ENCODE assay signal across 8 cellular contexts in genomic region chr17:6651483-6652452, GRCh38. TPM values are rescaled to one million over a fixed set of nuclear protein-coding genes. Genes with fewer than 3 reads are reported as not detected.
DNase-seq lines count a peak whose midpoint lies in the region; ATAC-seq, FAIRE-seq and TF ChIP-seq lines count a peak whose summit lies in the region.

Gene C17orf100 (plus strand): TSS chr17:6651762. CDS start chr17:6651914, 152 bp downstream.
Gene MED31 (minus strand): TSS chr17:6651605. CDS start chr17:6651528, 77 bp downstream.

- H3K4me3 ChIP-seq in right atrium auricular region (peak within 1 kb of the TSS; percentile 80 to 85), psoas muscle (peak within 1 kb of the TSS; percentile 84)

- intact Hi-C loops in psoas muscle (cut with DNase I): loop anchor here in 1 of 2 donors (5.0 kb wide), 1 partner anchor 361 kb away; the partner anchor contains the start of gene RNASEK

- H3K27ac ChIP-seq in right atrium auricular region (peak within 1 kb of the TSS; percentile 77 to 83), psoas muscle (peak within 1 kb of the TSS; percentile 87)

- 1 to 3% (median 1%) methylated on average over 70 to 79 of the region's 79 CpGs for WGBS in psoas muscle, 3 donors

- H3K27me3 ChIP-seq in right atrium auricular region (peaks cover 3 to 5% of the 10 kb centered on the region in 2 donors), psoas muscle (ENCODE audit: insufficient read depth in 3 of 3, low read length in 2 of 3) (peaks cover 0 to 7% (median 4%) of the 10 kb centered on the region in 3 donors)

- H3K9me3 ChIP-seq in right atrium auricular region (no peaks in the 10 kb centered on the region), psoas muscle (no peaks in the 10 kb centered on the region)

- peak; percentile 96 for DNase-seq in GM13977 (ENCODE audit: low spot score)
- DNase-seq in NCI-H187 (lab: John Stamatoyannopoulos, UW): peak; percentile 60 to 70
- DNase-seq in T-helper 2 cell: peak; percentile 88 to 96 (median 91)
- peak; percentile 31 to 93 (median 88) for DNase-seq in anterior cingulate cortex (lab: John Stamatoyannopoulos, UW)
- DNase-seq in right atrium auricular region (ENCODE audit: low spot score): peak; percentile 94
- DNase-seq in psoas muscle: peak; percentile 96 to 97
- DNase-seq in urothelium cell line (ENCODE audit: low spot score): peak; percentile 94

- FAIRE-seq in urothelium cell line (lab: Jason Lieb, UNC): no peak

- ATAC-seq in HG02885 (IDR thresholded peaks at IDR 0.05; ENCODE audit: poor library complexity, unreplicated experiment): peak; percentile 94
- ATAC-seq in psoas muscle: peak; percentile 98 to 99 (median 99)

- in situ Hi-C loops in GM13977 (cut with MboI; ENCODE audit: low pct_unique_long_range_greater_than_20kb, low sequenced_read_pairs, unreplicated experiment): loop anchor here (25.0 kb wide), 1 partner anchor 186 kb away; the partner anchor contains the start of gene TEKT1

- H3K36me3 ChIP-seq in right atrium auricular region: no peaks in the 10 kb centered on the region
- H3K36me3 ChIP-seq in psoas muscle (ENCODE audit: insufficient read depth in 1 of 2, low read depth in 1 of 2): peaks cover 0 to 35% of the 10 kb centered on the region in 2 donors

- TF ChIP-seq CTCF in GM13977 (IDR thresholded peaks at IDR 0.05; ENCODE audit: extremely low read depth, insufficient read depth, missing control alignments) (no peak), right atrium auricular region (IDR thresholded peaks at IDR 0.05) (no peak), psoas muscle (IDR thresholded peaks at IDR 0.05) (no peak)

- H3K4me1 ChIP-seq in right atrium auricular region: peaks cover 0 to 30% of the 10 kb centered on the region in 2 donors
- H3K4me1 ChIP-seq in psoas muscle: peaks cover 27% of the 10 kb centered on the region

RNA-seq across cellular contexts. Expression of gene C17orf100, which starts in this region (rescaled TPM):
- total RNA-seq in right atrium auricular region (under 1 TPM in 1 of 2 donors, not detected in 1; 0.63 TPM), psoas muscle (under 1 TPM; 0.34 to 0.77 (median 0.65) TPM)
- 1 to 10 TPM in 2 of 3 donors, under 1 TPM in 1; 0.61 to 1.4 (median 1.3) TPM for polyA plus RNA-seq in psoas muscle

RNA-seq across cellular contexts. Expression of gene MED31, which starts in this region (rescaled TPM):
- total RNA-seq in right atrium auricular region (1 to 10 TPM; 7.0 to 8.2 TPM), psoas muscle (10 to 100 TPM; 12.2 to 12.8 (median 12.7) TPM)
- 10 to 100 TPM; 12.7 to 55.2 (median 22.0) TPM for polyA plus RNA-seq in psoas muscle

Comparison
In these comparisons a context has a peak if more than half of its experiments do, and no peak if none do; other contexts are left out.
1. Peak in every context shown above with its lines: DNase-seq, ATAC-seq, H3K4me3 ChIP-seq and H3K27ac ChIP-seq.